Comparison of ENCODE assay signal across 1 cellular context in genomic region chr1:32182060-32182459, GRCh38.
TF ChIP-seq lines count a peak whose summit lies in the region.

No MANE protein-coding gene starts in this region.

TF ChIP-seq in endothelial cell of umbilical vein, 7 proteins besides CTCF, POLR2A, EP300 and RAD21:
- no peak for TF ChIP-seq GATA2 (IDR thresholded peaks at IDR 0.05; ENCODE audit: insufficient read depth, insufficient read length, low read depth, low read length)
- no peak for TF ChIP-seq JUN (IDR thresholded peaks at IDR 0.05; ENCODE audit: borderline replicate concordance, insufficient read depth, insufficient read length, low read depth)
- no peak for TF ChIP-seq MYC (IDR thresholded peaks at IDR 0.05; ENCODE audit: low read depth, low read length)
- TF ChIP-seq EZH2 (IDR thresholded peaks at IDR 0.05; ENCODE audit: borderline replicate concordance, low read depth, low read length, severe bottlenecking): no peak
- no peak for TF ChIP-seq MAX (IDR thresholded peaks at IDR 0.05; ENCODE audit: insufficient read depth, insufficient read length)
- TF ChIP-seq POLR2AphosphoS5 (IDR thresholded peaks at IDR 0.05; ENCODE audit: insufficient read depth, low read depth, low read length): no peak
- no peak for TF ChIP-seq FOS (IDR thresholded peaks at IDR 0.05; ENCODE audit: borderline replicate concordance, insufficient read depth, low read length)
